28 cellular contexts compared by ENCODE assay signal in the genomic region with DNA sequence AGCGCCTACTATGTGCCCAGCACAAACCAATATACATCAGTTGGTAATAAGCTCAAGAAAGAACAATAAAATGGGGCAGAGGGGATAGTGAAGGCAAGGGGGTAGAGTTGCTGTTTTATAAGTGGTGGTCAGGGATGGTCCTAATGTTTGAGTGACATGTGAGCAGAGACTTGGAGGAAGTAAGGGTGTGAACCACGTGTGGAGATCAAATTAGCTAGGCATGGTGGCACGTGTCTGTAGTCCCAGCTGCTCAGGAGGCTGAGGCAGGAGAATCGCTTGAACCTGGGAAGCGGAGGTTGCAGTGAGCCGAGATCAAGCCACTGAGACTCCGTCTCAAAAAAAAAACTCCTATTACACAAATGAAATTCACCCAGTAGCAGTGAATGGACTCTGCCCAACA. TPM values are rescaled to one million over a fixed set of nuclear protein-coding genes. Genes with fewer than 3 reads are reported as not detected.
DNase-seq lines count a peak whose midpoint lies in the region; ATAC-seq, FAIRE-seq and TF ChIP-seq lines count a peak whose summit lies in the region.
"Had no signal": no experiment of that assay in that cellular context is flagged by ENCODE, and none has a peak within 500 bp of the region (broad histone marks: within the 10 kb centered on the region; RNA-seq: fewer than 3 reads in every experiment).

No MANE protein-coding gene starts in this region.

- peaks cover 10% of the 10 kb centered on the region for H3K27me3 Mint-ChIP-seq in neural progenitor cell (ENCODE audit: insufficient read depth, low read depth)

- no peak for TF ChIP-seq RAD21 in HepG2 (CRISPR knock-in tag; IDR thresholded peaks at IDR 0.05)

- DNase-seq in HepG2 (ENCODE audit: low spot score) (no peak), right lobe of liver (no peak), neural progenitor cell (ENCODE audit: low spot score) (no peak), occipital lobe (lab: John Stamatoyannopoulos, UW) (no peak), NCI-H1105 (lab: John Stamatoyannopoulos, UW) (no peak)
- DNase-seq: 8988T; ACHN; BE2C; C1 segment of cervical spinal cord; CD4-positive, alpha-beta memory T cell; CD4-positive, CD25-positive, alpha-beta regulatory T cell; CD8-positive, alpha-beta memory T cell; COR-L47; DMS 273 treated with DMSO at 0.1 percent for 48 hours; DMS153; DMS53; DND-41; EL; GDM1 had no signal

- TF ChIP-seq EP300 in HepG2 (IDR thresholded peaks at IDR 0.05; ENCODE audit: low read depth in 2 of 2, low read length in 2 of 2) (no peak), HepG2 (CRISPR knock-in tag; IDR thresholded peaks at IDR 0.05; ENCODE audit: borderline replicate concordance) (no peak)

- H3K27ac ChIP-seq in HepG2 (ENCODE audit: extremely low read length, insufficient read depth, low read length) (no peak overlapping the region), right lobe of liver (no peak overlapping the region), neural progenitor cell (no peak overlapping the region)
- H3K27ac ChIP-seq: BLaER1 had no signal

- H3K27me3 ChIP-seq in HepG2 (ENCODE audit: control insufficient read depth in 1 of 2, insufficient read depth in 2 of 2, low read length in 2 of 2) (no peaks in the 10 kb centered on the region), right lobe of liver (no peaks in the 10 kb centered on the region), neural progenitor cell (no peaks in the 10 kb centered on the region)
- H3K27me3 ChIP-seq: BE2C, BLaER1 had no signal

- H3K4me3 ChIP-seq in HepG2 (replicated peaks in 1 of 3; ENCODE audit: insufficient read depth in 1 of 3, low read depth in 2 of 3, low read length in 3 of 3) (no peak overlapping the region), right lobe of liver (no peak overlapping the region), neural progenitor cell (no peak overlapping the region)
- H3K4me3 ChIP-seq: BLaER1, GM12878 had no signal

- H3K4me3 Mint-ChIP-seq in neural progenitor cell = peak overlapping the region; percentile 17
- H3K4me3 Mint-ChIP-seq: CD14-positive monocyte; CD4-positive, alpha-beta memory T cell; CD4-positive, CD25-positive, alpha-beta regulatory T cell; CD8-positive, alpha-beta memory T cell had no signal

- H3K4me2 ChIP-seq in HepG2 (ENCODE audit: low read depth, low read length) = no peak overlapping the region
- H3K4me2 ChIP-seq in neural progenitor cell = no peak overlapping the region
- H3K4me2 ChIP-seq: BLaER1 had no signal

- H3F3A ChIP-seq in neural progenitor cell (ENCODE audit: low read depth) = no peaks in the 10 kb centered on the region

- H3K36me3 Mint-ChIP-seq in neural progenitor cell = no peaks in the 10 kb centered on the region
- H3K36me3 Mint-ChIP-seq: CD14-positive monocyte; CD4-positive, alpha-beta memory T cell; CD4-positive, CD25-positive, alpha-beta regulatory T cell; CD8-positive, alpha-beta memory T cell had no signal

- in situ Hi-C loops in HepG2 (cut with HindIII; ENCODE audit: extremely low pct_ligation_motif_present, low pct_unique_long_range_greater_than_20kb) = no loop called here

- H2AFZ ChIP-seq in HepG2 (ENCODE audit: low read length) (no peak overlapping the region), neural progenitor cell (replicated peaks) (no peak overlapping the region)

- H3K36me3 ChIP-seq in HepG2 (replicated peaks in 1 of 2; ENCODE audit: control insufficient read depth in 1 of 2, insufficient read depth in 2 of 2, low read length in 2 of 2) (no peaks in the 10 kb centered on the region), right lobe of liver (no peaks in the 10 kb centered on the region), neural progenitor cell (no peaks in the 10 kb centered on the region)
- H3K36me3 ChIP-seq: BE2C, BLaER1 had no signal

- H3K9ac ChIP-seq in HepG2 (ENCODE audit: insufficient read depth, low read depth, low read length) (no peak overlapping the region), neural progenitor cell (no peak overlapping the region)
- H3K9ac ChIP-seq: BLaER1 had no signal

- BruUV-seq in HepG2 (replicated peaks; lab: Mats Ljungman, UMichigan) = no TSS peak

- no peak for TF ChIP-seq CTCF in HepG2 (CRISPR knock-in tag; IDR thresholded peaks at IDR 0.05)
- TF ChIP-seq CTCF in right lobe of liver (IDR thresholded peaks at IDR 0.05) = no peak
- no peak for TF ChIP-seq CTCF in neural progenitor cell (IDR thresholded peaks at IDR 0.05)

- H3K27ac Mint-ChIP-seq in neural progenitor cell = no peak overlapping the region
- H3K27ac Mint-ChIP-seq: CD14-positive monocyte; CD4-positive, alpha-beta memory T cell; CD4-positive, CD25-positive, alpha-beta regulatory T cell; CD8-positive, alpha-beta memory T cell had no signal

- CTCF ChIA-PET in HepG2 (lab: Yijun Ruan, JAX; ENCODE audit: low intra/inter-chr PET ratio, low total read pairs) = no interaction called here

- POLR2A ChIA-PET in HepG2 (lab: Yijun Ruan, JAX) = no interaction called here

- no peaks in the 10 kb centered on the region for H3K9me3 Mint-ChIP-seq in neural progenitor cell
- H3K9me3 Mint-ChIP-seq: CD8-positive, alpha-beta memory T cell had no signal

- H3K79me2 ChIP-seq in HepG2 (ENCODE audit: insufficient read depth, low read length) (no peaks in the 10 kb centered on the region), neural progenitor cell (ENCODE audit: low read depth) (no peaks in the 10 kb centered on the region)

- 22% methylated on average over 7 of the region's 7 CpGs for WGBS in HepG2 (ENCODE audit: low lambda C conversion rate)
- WGBS in right lobe of liver (ENCODE audit: insufficient coverage, low coverage, low lambda C conversion rate, missing lambda C conversion rate) = 43% methylated on average over 7 of the region's 7 CpGs

- ATAC-seq in HepG2 (no peak), right lobe of liver (no peak)
- ATAC-seq: GM12878 had no signal

- H4K20me1 ChIP-seq in HepG2 (ENCODE audit: insufficient read depth, low read length) = no peaks in the 10 kb centered on the region
- no peaks in the 10 kb centered on the region for H4K20me1 ChIP-seq in neural progenitor cell (ENCODE audit: low read depth)
- H4K20me1 ChIP-seq: BLaER1 had no signal

- intact Hi-C loops in HepG2 (cut with micrococcal nuclease; ENCODE audit: unreplicated experiment) = no loop called here
- intact Hi-C loops in right lobe of liver (cut with DNase I) = no loop called here

- H3K4me1 ChIP-seq in HepG2 (ENCODE audit: insufficient read depth, low read length) (peaks cover 7% of the 10 kb centered on the region), right lobe of liver (no peaks in the 10 kb centered on the region), neural progenitor cell (no peaks in the 10 kb centered on the region)
- H3K4me1 ChIP-seq: BE2C, BLaER1 had no signal

- no peak for FAIRE-seq in HepG2 (lab: Jason Lieb, UNC)
- FAIRE-seq: A204.1, GM12878, GM12892, GM18507 had no signal

- H3K9me3 ChIP-seq in HepG2 (ENCODE audit: low read length) (no peaks in the 10 kb centered on the region), right lobe of liver (no peaks in the 10 kb centered on the region), neural progenitor cell (ENCODE audit: low read depth) (no peaks in the 10 kb centered on the region)
- H3K9me3 ChIP-seq: BE2C, BLaER1 had no signal

- TF ChIP-seq POLR2A in HepG2 (IDR thresholded peaks at IDR 0.05; ENCODE audit: insufficient read depth in 1 of 2, low read depth in 2 of 2, low read length in 2 of 2) (no peak), right lobe of liver (IDR thresholded peaks at IDR 0.05) (no peak)

- H3K4me1 Mint-ChIP-seq in neural progenitor cell = peaks cover 30% of the 10 kb centered on the region
- H3K4me1 Mint-ChIP-seq: CD14-positive monocyte; CD4-positive, alpha-beta memory T cell; CD4-positive, CD25-positive, alpha-beta regulatory T cell; CD8-positive, alpha-beta memory T cell had no signal

TF ChIP-seq in HepG2, 621 proteins besides CTCF, POLR2A, EP300 and RAD21:
- no peak for TF ChIP-seq TCF7L2 (IDR thresholded peaks at IDR 0.05; ENCODE audit: low read depth, low read length)
- TF ChIP-seq, protein P1, sequence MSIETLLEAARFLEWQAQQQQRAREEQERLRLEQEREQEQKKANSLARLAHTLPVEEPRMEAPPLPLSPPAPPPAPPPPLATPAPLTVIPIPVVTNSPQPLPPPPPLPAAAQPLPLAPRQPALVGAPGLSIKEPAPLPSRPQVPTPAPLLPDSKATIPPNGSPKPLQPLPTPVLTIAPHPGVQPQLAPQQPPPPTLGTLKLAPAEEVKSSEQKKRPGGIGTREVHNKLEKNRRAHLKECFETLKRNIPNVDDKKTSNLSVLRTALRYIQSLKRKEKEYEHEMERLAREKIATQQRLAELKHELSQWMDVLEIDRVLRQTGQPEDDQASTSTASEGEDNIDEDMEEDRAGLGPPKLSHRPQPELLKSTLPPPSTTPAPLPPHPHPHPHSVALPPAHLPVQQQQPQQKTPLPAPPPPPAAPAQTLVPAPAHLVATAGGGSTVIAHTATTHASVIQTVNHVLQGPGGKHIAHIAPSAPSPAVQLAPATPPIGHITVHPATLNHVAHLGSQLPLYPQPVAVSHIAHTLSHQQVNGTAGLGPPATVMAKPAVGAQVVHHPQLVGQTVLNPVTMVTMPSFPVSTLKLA (IDR thresholded peaks at IDR 0.05) = peak; percentile 82

RNA-seq across cellular contexts. Expression of a gene that starts 56.5 kb away (rescaled TPM):
- total RNA-seq in HepG2 (2016; rRNA removed; fragmentation: Illumina TruSeq; extraction: Trizol) (not detected in 2 replicates), right lobe of liver (not detected), neural progenitor cell (ENCODE audit: low replicate concordance) (not detected in 2 replicates), occipital lobe (not detected)
- not detected in 2 replicates for total RNA-seq in HepG2 (2016; cell fraction: cytosol; rRNA removed; fragmentation: Illumina TruSeq; extraction: Trizol; ENCODE audit: low read depth)
- not detected in 2 replicates for total RNA-seq in HepG2 (2016; cell fraction: insoluble cytoplasmic fraction; rRNA removed; fragmentation: Illumina TruSeq; extraction: Trizol)
- total RNA-seq in HepG2 (2016; cell fraction: membrane; rRNA removed; fragmentation: Illumina TruSeq; extraction: Trizol) = not detected in 2 replicates
- total RNA-seq in HepG2 (2016; cell fraction: nucleus; rRNA removed; fragmentation: Illumina TruSeq; extraction: Trizol) = not detected in 2 replicates
- not detected in 2 replicates for polyA plus RNA-seq in HepG2 (2011; rRNA removed)
- not detected in 2 replicates for polyA plus RNA-seq in HepG2 (2011; cell fraction: cytosol; rRNA removed)
- polyA plus RNA-seq in HepG2 (2011; cell fraction: nucleus; rRNA removed) = not detected in 2 replicates
- not detected in 2 replicates for polyA plus RNA-seq in HepG2 (2012)
- not detected in 2 replicates for polyA plus RNA-seq in HepG2 (2016; cell fraction: cytosol; fragmentation: Illumina TruSeq; extraction: Trizol; ENCODE audit: low read depth)
- polyA plus RNA-seq in HepG2 (2016; cell fraction: insoluble cytoplasmic fraction; fragmentation: Illumina TruSeq; extraction: Trizol; ENCODE audit: low read depth) = not detected in 2 replicates
- polyA plus RNA-seq in HepG2 (2016; cell fraction: membrane; fragmentation: Illumina TruSeq; extraction: Trizol; ENCODE audit: low read depth) = not detected in 2 replicates
- not detected in 2 replicates for polyA plus RNA-seq in HepG2 (2016; cell fraction: nucleus; fragmentation: Illumina TruSeq; extraction: Trizol; ENCODE audit: insufficient read depth, low read depth)
- not detected in 2 replicates for polyA minus RNA-seq in HepG2 (2011; rRNA and poly(A)+ RNA removed; ENCODE audit: low replicate concordance)
- polyA minus RNA-seq in HepG2 (2011; cell fraction: cytosol; rRNA and poly(A)+ RNA removed) = not detected in 2 replicates
- not detected in 2 replicates for polyA minus RNA-seq in HepG2 (2011; cell fraction: nucleus; rRNA and poly(A)+ RNA removed)
- total RNA-seq: A673; CD4-positive, alpha-beta memory T cell; CD4-positive, CD25-positive, alpha-beta regulatory T cell; CD8-positive, alpha-beta memory T cell; G401; GM12878 had no signal
- polyA plus RNA-seq: AG04450; CD14-positive monocyte; CD4-positive, alpha-beta memory T cell; CD4-positive, CD25-positive, alpha-beta regulatory T cell; CD8-positive, alpha-beta memory T cell; GM12878 had no signal
